Comparison of ENCODE assay signal across 8 cellular contexts in genomic region chr4:23135792-23136645, GRCh38.
DNase-seq lines count a peak whose midpoint lies in the region; ATAC-seq, FAIRE-seq and TF ChIP-seq lines count a peak whose summit lies in the region.

No MANE protein-coding gene starts in this region.

- peak; percentile 74 for FAIRE-seq in GM12892 (lab: Jason Lieb, UNC)

- H3K79me2 ChIP-seq in parathyroid adenoma, result no peaks in the 10 kb centered on the region

- H3K9me3 ChIP-seq in parathyroid adenoma (ENCODE audit: control insufficient read depth, low read length), result no peaks in the 10 kb centered on the region

- no peaks in the 10 kb centered on the region for H3K27me3 ChIP-seq in parathyroid adenoma (ENCODE audit: control insufficient read depth, insufficient read depth, low read length)

- no peak overlapping the region for H3K9ac ChIP-seq in parathyroid adenoma

- DNase-seq in AG09309 (ENCODE audit: low read depth) (no peak), GM12892 (ENCODE audit: insufficient read length) (no peak), HuH-7 (ENCODE audit: low spot score) (peak; percentile 43), OCI-M1 (lab: John Stamatoyannopoulos, UW) (peak; percentile 72), erythroblast (lab: John Stamatoyannopoulos, UW) (peak; percentile 9 to 48)
- no peak for DNase-seq in activated effector memory CD4-positive, alpha-beta T cell treated with anti-CD3 and anti-CD28 coated beads, Interleukin-2, amount 50 U/mL, for 16 hours

- H3K4me2 ChIP-seq in parathyroid adenoma (ENCODE audit: low read length), result no peak overlapping the region

- no peaks in the 10 kb centered on the region for H3K36me3 ChIP-seq in parathyroid adenoma (ENCODE audit: control insufficient read depth, insufficient read depth, low read length)

- TF ChIP-seq CTCF in AG09309 (IDR thresholded peaks at IDR 0.05; ENCODE audit: control insufficient read depth, insufficient read depth, low read depth, low read length, missing control alignments), result peak; percentile 50
- peak; percentile 63 for TF ChIP-seq CTCF in parathyroid adenoma (IDR thresholded peaks at IDR 0.05)

- H3K4me3 ChIP-seq in AG09309 (ENCODE audit: control insufficient read depth, low read depth, low read length), result no peak overlapping the region
- no peak overlapping the region for H3K4me3 ChIP-seq in parathyroid adenoma (ENCODE audit: low read depth, low read length)

- ATAC-seq in GM21367 (IDR thresholded peaks at IDR 0.05; ENCODE audit: unreplicated experiment), result no peak

- H3K4me1 ChIP-seq in parathyroid adenoma, result no peaks in the 10 kb centered on the region

- H3K27ac ChIP-seq in parathyroid adenoma, result no peak overlapping the region

- TF ChIP-seq POLR2A in GM12892 (IDR thresholded peaks at IDR 0.05; ENCODE audit: low read depth, low read length), result no peak
- TF ChIP-seq POLR2A in erythroblast (IDR thresholded peaks at IDR 0.05; ENCODE audit: low read length), result no peak

- H2AFZ ChIP-seq in parathyroid adenoma, result no peak overlapping the region

Comparison
In these comparisons a context has a peak if more than half of its experiments do, and no peak if none do; other contexts are left out.
1. DNase-seq: peak in HuH-7 (single experiment), OCI-M1 (single experiment) and erythroblast (2 of 2); none in AG09309 (single experiment), GM12892 (single experiment) and activated effector memory CD4-positive, alpha-beta T cell treated with anti-CD3 and anti-CD28 coated beads, Interleukin-2, amount 50 U/mL, for 16 hours (single experiment).